In the genomic region with DNA sequence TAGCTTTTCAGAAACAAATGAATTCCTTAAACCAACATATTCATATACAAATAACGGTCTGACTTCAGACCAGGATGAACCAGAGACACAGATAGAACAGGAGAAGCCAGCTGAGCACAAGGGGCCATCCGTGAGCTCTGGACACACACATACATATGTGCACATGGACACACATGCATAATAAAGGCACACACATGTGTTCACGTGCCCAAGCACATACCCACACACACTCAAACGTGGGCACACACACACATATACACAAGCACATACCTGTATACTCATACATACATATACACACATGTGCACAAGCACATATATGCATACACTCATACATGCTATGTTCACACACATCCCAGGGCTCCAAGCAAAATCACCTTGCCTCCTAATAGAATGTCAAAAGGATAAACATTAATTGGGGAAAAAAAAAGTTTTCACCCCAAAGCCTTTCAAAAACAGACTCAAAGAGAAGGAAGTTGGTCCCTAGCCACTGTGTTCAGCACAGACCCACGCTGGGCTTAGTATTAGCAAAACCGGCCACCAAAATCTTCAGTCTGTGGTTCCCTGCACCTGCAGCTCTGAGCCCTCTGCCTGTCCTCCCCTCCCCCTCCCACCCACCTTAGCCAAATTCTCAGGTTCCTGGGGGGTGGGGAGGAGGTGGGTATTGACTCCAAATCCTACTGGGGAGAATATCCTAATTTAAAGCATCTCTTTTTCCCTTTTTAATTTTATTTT, we compare ENCODE assay signal across 28 cellular contexts.
DNase-seq lines count a peak whose midpoint lies in the region; ATAC-seq, FAIRE-seq and TF ChIP-seq lines count a peak whose summit lies in the region.
"Had no signal": no experiment of that assay in that cellular context is flagged by ENCODE, and none has a peak within 500 bp of the region (broad histone marks: within the 10 kb centered on the region; RNA-seq: fewer than 3 reads in every experiment).

No MANE protein-coding gene starts in this region.

- no peaks in the 10 kb centered on the region for H3K27me3 Mint-ChIP-seq in endodermal cell (ENCODE audit: insufficient read depth)
- H3K27me3 Mint-ChIP-seq: activated CD8-positive, alpha-beta T cell treated with anti-CD3 and anti-CD28 coated beads for 36 hours had no signal

- no peak overlapping the region for H3K9ac ChIP-seq in endodermal cell (ENCODE audit: extremely low read depth, low read length, poor library complexity, severe bottlenecking)

- ATAC-seq in HG03432 (IDR thresholded peaks at IDR 0.05; ENCODE audit: unreplicated experiment), result peak; percentile 43
- ATAC-seq in HG03442 (IDR thresholded peaks at IDR 0.05; ENCODE audit: unreplicated experiment), result no peak
- ATAC-seq: activated CD8-positive, alpha-beta T cell treated with anti-CD3 and anti-CD28 coated beads for 36 hours; PC-3; upper lobe of right lung had no signal

- intact Hi-C loops in spleen (cut with DNase I; ENCODE audit: low total_unique reads), result no loop called here

- H3K27me3 ChIP-seq in endodermal cell (ENCODE audit: control insufficient read depth, insufficient read depth, low read length, poor library complexity, severe bottlenecking) (no peaks in the 10 kb centered on the region), spleen (replicated peaks in 1 of 7) (no peaks in the 10 kb centered on the region)
- H3K27me3 ChIP-seq: brain microvascular endothelial cell, esophagus squamous epithelium, upper lobe of right lung had no signal

- peaks cover 21% of the 10 kb centered on the region for H3K4me1 Mint-ChIP-seq in endodermal cell
- H3K4me1 Mint-ChIP-seq: CD8-positive, alpha-beta memory T cell had no signal

- TF ChIP-seq CTCF in endodermal cell (conservative IDR thresholded peaks at IDR 0.05), result no peak
- TF ChIP-seq CTCF in spleen (IDR thresholded peaks at IDR 0.05 in 8 of 11, conservative IDR thresholded peaks at IDR 0.05 in 3 of 11), result no peak

- FAIRE-seq in GM12891 (lab: Jason Lieb, UNC), result peak; percentile 55
- FAIRE-seq: GM19239, H54 had no signal

- peak overlapping the region; percentile 83 for H3K27ac Mint-ChIP-seq in endodermal cell
- H3K27ac Mint-ChIP-seq: activated CD8-positive, alpha-beta T cell treated with anti-CD3 and anti-CD28 coated beads for 36 hours; CD8-positive, alpha-beta memory T cell had no signal

- H3K9me3 Mint-ChIP-seq in endodermal cell, result no peaks in the 10 kb centered on the region
- H3K9me3 Mint-ChIP-seq: activated CD8-positive, alpha-beta T cell treated with anti-CD3 and anti-CD28 coated beads for 36 hours; CD8-positive, alpha-beta memory T cell had no signal

- H3K4me3 Mint-ChIP-seq in endodermal cell, result no peak overlapping the region
- H3K4me3 Mint-ChIP-seq: activated CD8-positive, alpha-beta T cell treated with anti-CD3 and anti-CD28 coated beads for 36 hours; CD8-positive, alpha-beta memory T cell had no signal

- H3K36me3 ChIP-seq in endodermal cell (ENCODE audit: control insufficient read depth, insufficient read depth, low read length) (no peaks in the 10 kb centered on the region), spleen (no peaks in the 10 kb centered on the region)
- H3K36me3 ChIP-seq: esophagus squamous epithelium, upper lobe of right lung had no signal

- H3K36me3 Mint-ChIP-seq in endodermal cell (ENCODE audit: low read depth), result peaks cover 1% of the 10 kb centered on the region
- H3K36me3 Mint-ChIP-seq: CD8-positive, alpha-beta memory T cell had no signal

- H3K9me3 ChIP-seq in endodermal cell (ENCODE audit: control insufficient read depth, low read length) (no peaks in the 10 kb centered on the region), spleen (no peaks in the 10 kb centered on the region)
- H3K9me3 ChIP-seq: esophagus squamous epithelium, upper lobe of right lung had no signal

- no peak for TF ChIP-seq POLR2A in GM12891 (IDR thresholded peaks at IDR 0.05; ENCODE audit: low read depth, low read length)
- no peak for TF ChIP-seq POLR2A in spleen (IDR thresholded peaks at IDR 0.05)

- 58 to 73% methylated on average over 4 to 6 of the region's 6 CpGs for WGBS in endodermal cell (ENCODE audit: insufficient coverage in 1 of 2, insufficient read length in 1 of 2), 2 experiments
- WGBS in spleen, 5 donors, result 44 to 62% (median 57%) methylated on average over 6 of the region's 6 CpGs

- H3K4me3 ChIP-seq in endodermal cell (ENCODE audit: low read length) (no peak overlapping the region), spleen (no peak overlapping the region)
- H3K4me3 ChIP-seq: esophagus squamous epithelium, upper lobe of right lung had no signal

- H3K4me1 ChIP-seq in endodermal cell (ENCODE audit: control insufficient read depth, insufficient read depth, low read length), result peaks cover 6% of the 10 kb centered on the region
- H3K4me1 ChIP-seq in spleen, result no peaks in the 10 kb centered on the region
- H3K4me1 ChIP-seq: upper lobe of right lung had no signal

- DNase-seq in GM12891 (ENCODE audit: insufficient read length, low spot score) (no peak), endodermal cell (peak; percentile 60), spleen (peak; percentile 16), HuH-7.5 (ENCODE audit: low spot score) (no peak)
- no peak for DNase-seq in stimulated activated CD4-positive, alpha-beta T cell treated with anti-CD3 and anti-CD28 coated beads, Interleukin-1b, Interleukin-23, amount 100 ng/mL, for 48 hours
- DNase-seq: activated CD4-positive, CD25-positive, alpha-beta regulatory T cell treated with anti-CD3 and anti-CD28 coated beads, Interleukin-2, amount 50 U/mL, for 72 hours; activated CD8-positive, alpha-beta T cell treated with anti-CD3 and anti-CD28 coated beads for 36 hours; activated gamma-delta T cell treated with Interleukin-2 at 50 U/mL for 16 hours; activated T-cell treated with anti-CD3 and anti-CD28 coated beads for 4 hours; brain microvascular endothelial cell; CD8-positive, alpha-beta memory T cell; DMS153; esophagus squamous epithelium; GF-D8; Karpas-422; NCI-H187 treated with DMSO at 0.1 percent for 48 hours; NCI-H2227 treated with DMSO at 0.1 percent for 48 hours; NCI-H82; PC-3; retina; Right ventricle myocardium superior; stimulated activated CD4-positive, alpha-beta T cell treated with anti-CD3 and anti-CD28 coated beads, Interleukin-12 subunit alpha, Interleukin-12 subunit beta, amount 100 ng/mL, for 4 hours; T1000; upper lobe of right lung had no signal

- H3K27ac ChIP-seq in endodermal cell (ENCODE audit: low read depth, low read length) (no peak overlapping the region), spleen (no peak overlapping the region)
- H3K27ac ChIP-seq: brain microvascular endothelial cell, esophagus squamous epithelium, upper lobe of right lung had no signal

TF ChIP-seq in GM12891, 5 proteins besides CTCF, POLR2A, EP300 and RAD21:
- no peak for TF ChIP-seq SPI1 (IDR thresholded peaks at IDR 0.05; ENCODE audit: low read depth, low read length)
- TF ChIP-seq POLR2AphosphoS5 (IDR thresholded peaks at IDR 0.05; ENCODE audit: low read depth, low read length), result no peak
- no peak for TF ChIP-seq PAX5 (IDR thresholded peaks at IDR 0.05; ENCODE audit: insufficient read depth, low read length, severe bottlenecking)
- no peak for TF ChIP-seq POU2F2 (IDR thresholded peaks at IDR 0.05; ENCODE audit: low read depth, low read length)
- TF ChIP-seq TAF1 (IDR thresholded peaks at IDR 0.05; ENCODE audit: low read depth, low read length), result no peak

Comparison
In these comparisons a context has a peak if more than half of its experiments do, and no peak if none do; other contexts are left out.
1. DNase-seq: peak in endodermal cell (single experiment) and spleen (single experiment); none in GM12891 (single experiment), HuH-7.5 (single experiment) and stimulated activated CD4-positive, alpha-beta T cell treated with anti-CD3 and anti-CD28 coated beads, Interleukin-1b, Interleukin-23, amount 100 ng/mL, for 48 hours (single experiment).